Comparison of ENCODE assay signal across 10 cellular contexts in genomic region chr15:71572452-71573053, GRCh38.
DNase-seq lines count a peak whose midpoint lies in the region; ATAC-seq and TF ChIP-seq lines count a peak whose summit lies in the region.
"Had no signal": no experiment of that assay in that cellular context is flagged by ENCODE, and none has a peak within 500 bp of the region (broad histone marks: within the 10 kb centered on the region; RNA-seq: fewer than 3 reads in every experiment).

No MANE protein-coding gene starts in this region.

- TF ChIP-seq CTCF in WERI-Rb-1 (IDR thresholded peaks at IDR 0.05; ENCODE audit: low read depth, low read length) (peak; percentile 46), foreskin keratinocyte (conservative IDR thresholded peaks at IDR 0.05) (peak; percentile 62), parathyroid adenoma (IDR thresholded peaks at IDR 0.05) (no peak)

- no peaks in the 10 kb centered on the region for H3K79me2 ChIP-seq in parathyroid adenoma

- H3K4me1 ChIP-seq in foreskin keratinocyte, result peaks cover 15% of the 10 kb centered on the region
- peaks cover 6% of the 10 kb centered on the region for H3K4me1 ChIP-seq in parathyroid adenoma
- H3K4me1 ChIP-seq: uterus had no signal

- no peak overlapping the region for H3K9ac ChIP-seq in parathyroid adenoma

- H3K4me2 ChIP-seq in parathyroid adenoma (ENCODE audit: low read length), result no peak overlapping the region

- peak; percentile 62 for DNase-seq in HT-29 (ENCODE audit: low spot score)
- DNase-seq in WERI-Rb-1, result no peak
- DNase-seq in foreskin keratinocyte, result peak; percentile 87 to 96
- DNase-seq in HUDEP-2 (lab: John Stamatoyannopoulos, UW; ENCODE audit: unreplicated experiment in 76 of 76), result no peak
- no peak for DNase-seq in EL
- DNase-seq in C1 segment of cervical spinal cord (lab: John Stamatoyannopoulos, UW), result no peak
- DNase-seq: NCI-H1436 treated with DMSO at 0.1 percent for 48 hours had no signal

- H3K4me3 ChIP-seq in WERI-Rb-1 (ENCODE audit: low read depth, low read length) (no peak overlapping the region), parathyroid adenoma (ENCODE audit: low read depth, low read length) (no peak overlapping the region)
- H3K4me3 ChIP-seq: uterus had no signal

- ATAC-seq in foreskin keratinocyte, result peak; percentile 85
- ATAC-seq in activated CD4-positive, CD25-positive, alpha-beta regulatory T cell treated with anti-CD3 and anti-CD28 coated beads, Interleukin-2, amount 50 U/mL, for 24 hours, result no peak

- H3K9me3 ChIP-seq in WERI-Rb-1 (ENCODE audit: severe bottlenecking) (peaks cover 3% of the 10 kb centered on the region), parathyroid adenoma (ENCODE audit: control insufficient read depth, low read length) (no peaks in the 10 kb centered on the region)
- H3K9me3 ChIP-seq: uterus had no signal

- H3K27me3 ChIP-seq in WERI-Rb-1 (ENCODE audit: insufficient read depth, low read depth, severe bottlenecking) (no peaks in the 10 kb centered on the region), foreskin keratinocyte (no peaks in the 10 kb centered on the region), parathyroid adenoma (ENCODE audit: control insufficient read depth, insufficient read depth, low read length) (no peaks in the 10 kb centered on the region)
- H3K27me3 ChIP-seq: uterus had no signal

- H3K27ac ChIP-seq in WERI-Rb-1, result peak overlapping the region; percentile 80; the same call in 1 of the 2 replicates
- no peak overlapping the region for H3K27ac ChIP-seq in foreskin keratinocyte
- peak overlapping the region; percentile 71 for H3K27ac ChIP-seq in parathyroid adenoma

- H2AFZ ChIP-seq in parathyroid adenoma, result peak overlapping the region; percentile 42

- H3K36me3 ChIP-seq in WERI-Rb-1 (no peaks in the 10 kb centered on the region), parathyroid adenoma (ENCODE audit: control insufficient read depth, insufficient read depth, low read length) (no peaks in the 10 kb centered on the region)
- H3K36me3 ChIP-seq: uterus had no signal

Comparison
In these comparisons a context has a peak if more than half of its experiments do, and no peak if none do; other contexts are left out.
1. DNase-seq: peak in HT-29 (single experiment) and foreskin keratinocyte (2 of 2); none in WERI-Rb-1 (single experiment), HUDEP-2 (0 of 76), EL (single experiment) and C1 segment of cervical spinal cord (0 of 14).